Comparison of ENCODE assay signal across 1 cellular context in the genomic region with DNA sequence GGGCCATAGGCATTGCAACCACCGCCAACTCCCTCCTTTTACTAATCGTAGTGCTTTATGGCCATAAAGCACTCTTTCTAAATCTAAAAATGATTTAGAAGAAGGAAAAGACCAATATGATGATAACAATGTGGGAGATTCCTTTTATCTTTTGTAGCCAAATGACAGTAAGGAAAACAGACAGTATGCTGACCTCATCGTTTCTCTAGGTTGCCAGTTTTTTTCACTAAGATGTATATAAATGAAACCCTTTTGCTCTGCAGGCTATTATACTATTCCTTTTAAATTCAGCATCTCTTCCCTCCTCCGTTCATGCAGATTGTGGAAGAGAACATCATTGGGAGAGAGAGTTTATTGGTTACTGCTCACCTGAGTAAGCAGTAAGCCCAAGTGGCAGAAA.
TF ChIP-seq lines count a peak whose summit lies in the region.

No MANE protein-coding gene starts in this region.

TF ChIP-seq in K562, 482 proteins besides CTCF, POLR2A, EP300 and RAD21 (continued from another document):
- TF ChIP-seq SMARCA4 (IDR thresholded peaks at IDR 0.05) (no peak), NR3C1 (CRISPR knock-in tag; IDR thresholded peaks at IDR 0.05) (no peak), TBP (optimal IDR thresholded peaks at IDR 0.05; ENCODE audit: low read depth, low read length) (no peak), RFX1 (IDR thresholded peaks at IDR 0.05) (no peak), CHD2 (IDR thresholded peaks at IDR 0.05; ENCODE audit: low read depth, low read length) (no peak), MAFK (IDR thresholded peaks at IDR 0.05; ENCODE audit: low read length) (0 out of 2 replicates have a peak, but pooled peaks have one; percentile 15), ZNF316 (IDR thresholded peaks at IDR 0.05) (peak; percentile 56), ZC3H8 (IDR thresholded peaks at IDR 0.05) (no peak), POLR2H (tag; IDR thresholded peaks at IDR 0.05; ENCODE audit: low read depth) (no peak), ZNF561 (CRISPR knock-in tag; conservative IDR thresholded peaks at IDR 0.05) (no peak), MAFF (IDR thresholded peaks at IDR 0.05; ENCODE audit: low read length) (peak; percentile 19; the same call in 1 of the 2 replicates), ZSCAN32 (CRISPR knock-in tag; IDR thresholded peaks at IDR 0.05) (no peak), POLR2AphosphoS5 (IDR thresholded peaks at IDR 0.05; ENCODE audit: control insufficient read depth, insufficient read depth, low read depth, low read length) (no peak), MAFG (tag; conservative IDR thresholded peaks at IDR 0.05) (peak; percentile 45; the same call in 1 of the 2 replicates), PHF20 (IDR thresholded peaks at IDR 0.05; ENCODE audit: partially characterized antibody) (no peak), OTX1 (CRISPR knock-in tag; IDR thresholded peaks at IDR 0.05) (no peak), NFE2L1 (tag; IDR thresholded peaks at IDR 0.05; ENCODE audit: borderline replicate concordance, low read depth) (no peak), KLF13 (tag; IDR thresholded peaks at IDR 0.05; ENCODE audit: borderline replicate concordance, low read depth) (no peak), ZBTB17 (CRISPR knock-in tag; IDR thresholded peaks at IDR 0.05) (no peak), RB1 (IDR thresholded peaks at IDR 0.05; ENCODE audit: low read depth) (no peak), ZNF507 (tag; conservative IDR thresholded peaks at IDR 0.05) (no peak), C11orf30 (IDR thresholded peaks at IDR 0.05; ENCODE audit: low read depth) (0 out of 2 replicates have a peak, but pooled peaks have one; percentile 33), ZC3H11A (IDR thresholded peaks at IDR 0.05; ENCODE audit: low read depth, low read length) (no peak)
- TF ChIP-seq, protein P1, sequence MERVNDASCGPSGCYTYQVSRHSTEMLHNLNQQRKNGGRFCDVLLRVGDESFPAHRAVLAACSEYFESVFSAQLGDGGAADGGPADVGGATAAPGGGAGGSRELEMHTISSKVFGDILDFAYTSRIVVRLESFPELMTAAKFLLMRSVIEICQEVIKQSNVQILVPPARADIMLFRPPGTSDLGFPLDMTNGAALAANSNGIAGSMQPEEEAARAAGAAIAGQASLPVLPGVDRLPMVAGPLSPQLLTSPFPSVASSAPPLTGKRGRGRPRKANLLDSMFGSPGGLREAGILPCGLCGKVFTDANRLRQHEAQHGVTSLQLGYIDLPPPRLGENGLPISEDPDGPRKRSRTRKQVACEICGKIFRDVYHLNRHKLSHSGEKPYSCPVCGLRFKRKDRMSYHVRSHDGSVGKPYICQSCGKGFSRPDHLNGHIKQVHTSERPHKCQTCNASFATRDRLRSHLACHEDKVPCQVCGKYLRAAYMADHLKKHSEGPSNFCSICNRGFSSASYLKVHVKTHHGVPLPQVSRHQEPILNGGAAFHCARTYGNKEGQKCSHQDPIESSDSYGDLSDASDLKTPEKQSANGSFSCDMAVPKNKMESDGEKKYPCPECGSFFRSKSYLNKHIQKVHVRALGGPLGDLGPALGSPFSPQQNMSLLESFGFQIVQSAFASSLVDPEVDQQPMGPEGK (CRISPR knock-in tag; IDR thresholded peaks at IDR 0.05; ENCODE audit: borderline replicate concordance), result no peak
- TF ChIP-seq, protein P2, sequence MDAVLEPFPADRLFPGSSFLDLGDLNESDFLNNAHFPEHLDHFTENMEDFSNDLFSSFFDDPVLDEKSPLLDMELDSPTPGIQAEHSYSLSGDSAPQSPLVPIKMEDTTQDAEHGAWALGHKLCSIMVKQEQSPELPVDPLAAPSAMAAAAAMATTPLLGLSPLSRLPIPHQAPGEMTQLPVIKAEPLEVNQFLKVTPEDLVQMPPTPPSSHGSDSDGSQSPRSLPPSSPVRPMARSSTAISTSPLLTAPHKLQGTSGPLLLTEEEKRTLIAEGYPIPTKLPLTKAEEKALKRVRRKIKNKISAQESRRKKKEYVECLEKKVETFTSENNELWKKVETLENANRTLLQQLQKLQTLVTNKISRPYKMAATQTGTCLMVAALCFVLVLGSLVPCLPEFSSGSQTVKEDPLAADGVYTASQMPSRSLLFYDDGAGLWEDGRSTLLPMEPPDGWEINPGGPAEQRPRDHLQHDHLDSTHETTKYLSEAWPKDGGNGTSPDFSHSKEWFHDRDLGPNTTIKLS (IDR thresholded peaks at IDR 0.05; ENCODE audit: borderline replicate concordance, low read depth), result no peak
- TF ChIP-seq, protein P3, sequence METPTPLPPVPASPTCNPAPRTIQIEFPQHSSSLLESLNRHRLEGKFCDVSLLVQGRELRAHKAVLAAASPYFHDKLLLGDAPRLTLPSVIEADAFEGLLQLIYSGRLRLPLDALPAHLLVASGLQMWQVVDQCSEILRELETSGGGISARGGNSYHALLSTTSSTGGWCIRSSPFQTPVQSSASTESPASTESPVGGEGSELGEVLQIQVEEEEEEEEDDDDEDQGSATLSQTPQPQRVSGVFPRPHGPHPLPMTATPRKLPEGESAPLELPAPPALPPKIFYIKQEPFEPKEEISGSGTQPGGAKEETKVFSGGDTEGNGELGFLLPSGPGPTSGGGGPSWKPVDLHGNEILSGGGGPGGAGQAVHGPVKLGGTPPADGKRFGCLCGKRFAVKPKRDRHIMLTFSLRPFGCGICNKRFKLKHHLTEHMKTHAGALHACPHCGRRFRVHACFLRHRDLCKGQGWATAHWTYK (CRISPR knock-in tag; IDR thresholded peaks at IDR 0.05), result no peak
- TF ChIP-seq, protein P4, sequence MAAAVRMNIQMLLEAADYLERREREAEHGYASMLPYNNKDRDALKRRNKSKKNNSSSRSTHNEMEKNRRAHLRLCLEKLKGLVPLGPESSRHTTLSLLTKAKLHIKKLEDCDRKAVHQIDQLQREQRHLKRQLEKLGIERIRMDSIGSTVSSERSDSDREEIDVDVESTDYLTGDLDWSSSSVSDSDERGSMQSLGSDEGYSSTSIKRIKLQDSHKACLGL (CRISPR knock-in tag; IDR thresholded peaks at IDR 0.05; ENCODE audit: borderline replicate concordance, poor library complexity, severe bottlenecking), result no peak
- TF ChIP-seq, protein P5, sequence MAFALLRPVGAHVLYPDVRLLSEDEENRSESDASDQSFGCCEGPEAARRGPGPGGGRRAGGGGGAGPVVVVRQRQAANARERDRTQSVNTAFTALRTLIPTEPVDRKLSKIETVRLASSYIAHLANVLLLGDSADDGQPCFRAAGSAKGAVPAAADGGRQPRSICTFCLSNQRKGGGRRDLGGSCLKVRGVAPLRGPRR (CRISPR knock-in tag; IDR thresholded peaks at IDR 0.05), result no peak
- TF ChIP-seq, protein P6, sequence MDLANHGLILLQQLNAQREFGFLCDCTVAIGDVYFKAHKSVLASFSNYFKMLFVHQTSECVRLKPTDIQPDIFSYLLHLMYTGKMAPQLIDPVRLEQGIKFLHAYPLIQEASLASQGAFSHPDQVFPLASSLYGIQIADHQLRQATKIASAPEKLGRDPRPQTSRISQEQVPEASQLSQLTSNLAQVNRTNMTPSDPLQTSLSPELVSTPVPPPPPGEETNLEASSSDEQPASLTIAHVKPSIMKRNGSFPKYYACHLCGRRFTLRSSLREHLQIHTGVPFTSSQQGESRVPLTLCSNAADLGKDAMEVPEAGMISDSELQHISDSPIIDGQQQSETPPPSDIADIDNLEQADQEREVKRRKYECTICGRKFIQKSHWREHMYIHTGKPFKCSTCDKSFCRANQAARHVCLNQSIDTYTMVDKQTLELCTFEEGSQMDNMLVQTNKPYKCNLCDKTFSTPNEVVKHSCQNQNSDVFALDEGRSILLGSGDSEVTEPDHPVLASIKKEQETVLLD (IDR thresholded peaks at IDR 0.05), result no peak
- TF ChIP-seq, protein P7, sequence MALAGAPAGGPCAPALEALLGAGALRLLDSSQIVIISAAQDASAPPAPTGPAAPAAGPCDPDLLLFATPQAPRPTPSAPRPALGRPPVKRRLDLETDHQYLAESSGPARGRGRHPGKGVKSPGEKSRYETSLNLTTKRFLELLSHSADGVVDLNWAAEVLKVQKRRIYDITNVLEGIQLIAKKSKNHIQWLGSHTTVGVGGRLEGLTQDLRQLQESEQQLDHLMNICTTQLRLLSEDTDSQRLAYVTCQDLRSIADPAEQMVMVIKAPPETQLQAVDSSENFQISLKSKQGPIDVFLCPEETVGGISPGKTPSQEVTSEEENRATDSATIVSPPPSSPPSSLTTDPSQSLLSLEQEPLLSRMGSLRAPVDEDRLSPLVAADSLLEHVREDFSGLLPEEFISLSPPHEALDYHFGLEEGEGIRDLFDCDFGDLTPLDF (CRISPR knock-in tag; IDR thresholded peaks at IDR 0.05), result no peak
